In genomic region chr7:43799605-43800004, GRCh38 we compare ENCODE assay signal across 25 cellular contexts. TPM values are rescaled to one million over a fixed set of nuclear protein-coding genes. Genes with fewer than 3 reads are reported as not detected.
DNase-seq lines count a peak whose midpoint lies in the region; ATAC-seq and TF ChIP-seq lines count a peak whose summit lies in the region.
"Had no signal": no experiment of that assay in that cellular context is flagged by ENCODE, and none has a peak within 500 bp of the region (broad histone marks: within the 10 kb centered on the region; RNA-seq: fewer than 3 reads in every experiment).

No MANE protein-coding gene starts in this region.

- no peaks in the 10 kb centered on the region for H3K9me3 Mint-ChIP-seq in osteocyte (ENCODE audit: unreplicated experiment)
- H3K9me3 Mint-ChIP-seq: CD8-positive, alpha-beta T cell; WTC11 had no signal

- peaks cover 8% of the 10 kb centered on the region for H3K36me3 Mint-ChIP-seq in osteocyte (ENCODE audit: unreplicated experiment)

- H3K4me3 ChIP-seq in cardiac fibroblast (replicated peaks in 1 of 2; ENCODE audit: low read depth in 2 of 2, low read length in 2 of 2): no peak overlapping the region
- H3K4me3 ChIP-seq: ascending aorta, coronary artery, hepatocyte, PC-9, sigmoid colon, tibial nerve had no signal

- no peaks in the 10 kb centered on the region for H3K4me1 Mint-ChIP-seq in osteocyte (ENCODE audit: unreplicated experiment)

- peaks cover 2% of the 10 kb centered on the region for H3K27me3 Mint-ChIP-seq in osteocyte (ENCODE audit: unreplicated experiment)

- peak; percentile 40 for DNase-seq in SIG-M5 treated with dmso at 0.1 percent for 504 hours (lab: John Stamatoyannopoulos, UW; ENCODE audit: unreplicated experiment)
- DNase-seq in SIG-M5 (lab: John Stamatoyannopoulos, UW): no peak
- peak; percentile 40 for DNase-seq in HT-29 (ENCODE audit: low spot score)
- DNase-seq in cardiac fibroblast (ENCODE audit: low read depth in 2 of 2): peak; percentile 3 to 6
- peak; percentile 48 for DNase-seq in osteocyte (ENCODE audit: extremely low spot score, unreplicated experiment)
- no peak for DNase-seq in NCI-H1048 (lab: John Stamatoyannopoulos, UW)
- DNase-seq in NCI-H1105 (lab: John Stamatoyannopoulos, UW): no peak
- DNase-seq: ACHN; activated gamma-delta T cell treated with Interleukin-2 at 50 U/mL for 16 hours; CD8-positive, alpha-beta T cell; Karpas-422; kidney glomerular epithelial cell; midbrain; NCI-H1694; NCI-H510A; PC-9; sigmoid colon; stimulated activated CD4-positive, alpha-beta T cell treated with anti-CD3 and anti-CD28 coated beads, Interleukin-2, amount 100 ng/mL, for 48 hours; T-helper 1 cell had no signal

- no peak for TF ChIP-seq CTCF in cardiac fibroblast (IDR thresholded peaks at IDR 0.05; ENCODE audit: low read depth, low read length)
- no peak for TF ChIP-seq CTCF in osteocyte (IDR thresholded peaks at IDR 0.05)

- H3K4me3 Mint-ChIP-seq in osteocyte (ENCODE audit: unreplicated experiment): no peak overlapping the region
- H3K4me3 Mint-ChIP-seq: CD8-positive, alpha-beta T cell; WTC11 had no signal

- H3K27ac Mint-ChIP-seq in osteocyte (ENCODE audit: unreplicated experiment): no peak overlapping the region
- H3K27ac Mint-ChIP-seq: CD8-positive, alpha-beta T cell; WTC11 had no signal

- no peak for ATAC-seq in HG02763 (IDR thresholded peaks at IDR 0.05; ENCODE audit: unreplicated experiment)
- ATAC-seq: CD8-positive, alpha-beta T cell; WTC11 had no signal

RNA-seq across cellular contexts. Expression of gene BLVRA, which starts 41.1 kb away (rescaled TPM):
- total RNA-seq in HT-29 (2014; rRNA removed; shearing (Covaris generic)): 0.73 and 2.0 TPM in 2 replicates
- 19.0 and 21.2 TPM in 2 replicates for total RNA-seq in osteocyte

Comparison
In these comparisons a context has a peak if more than half of its experiments do, and no peak if none do; other contexts are left out.
1. DNase-seq: peak in SIG-M5 treated with dmso at 0.1 percent for 504 hours (single experiment), HT-29 (single experiment), cardiac fibroblast (2 of 2) and osteocyte (single experiment); none in SIG-M5 (single experiment), NCI-H1048 (single experiment) and NCI-H1105 (single experiment).